ENCODE assay signal across 14 cellular contexts in genomic region chr12:71935594-71935993, GRCh38. TPM values are rescaled to one million over a fixed set of nuclear protein-coding genes. Genes with fewer than 3 reads are reported as not detected.
DNase-seq lines count a peak whose midpoint lies in the region; ATAC-seq and TF ChIP-seq lines count a peak whose summit lies in the region.
"Had no signal": no experiment of that assay in that cellular context is flagged by ENCODE, and none has a peak within 500 bp of the region (broad histone marks: within the 10 kb centered on the region; RNA-seq: fewer than 3 reads in every experiment).

No MANE protein-coding gene starts in this region.

- peaks cover 30% of the 10 kb centered on the region for H3K27me3 Mint-ChIP-seq in activated naive CD4-positive, alpha-beta T cell treated with anti-CD3 and anti-CD28 coated beads for 36 hours (ENCODE audit: low read depth)

- peaks cover 1% of the 10 kb centered on the region for H3K9me3 Mint-ChIP-seq in activated naive CD4-positive, alpha-beta T cell treated with anti-CD3 and anti-CD28 coated beads for 36 hours
- H3K9me3 Mint-ChIP-seq: H9 had no signal

- no peaks in the 10 kb centered on the region for H3K9me3 ChIP-seq in RWPE2 (ENCODE audit: severe bottlenecking)

- peaks cover 4% of the 10 kb centered on the region for H3K4me1 Mint-ChIP-seq in activated naive CD4-positive, alpha-beta T cell treated with anti-CD3 and anti-CD28 coated beads for 36 hours (ENCODE audit: low read depth)

- H3K27me3 ChIP-seq in RWPE2 (ENCODE audit: insufficient read depth, poor library complexity, severe bottlenecking): peaks cover 3% of the 10 kb centered on the region

- H3K4me1 ChIP-seq in RWPE2 (ENCODE audit: insufficient read depth, poor library complexity, severe bottlenecking): no peaks in the 10 kb centered on the region

- peak; percentile 79 for ATAC-seq in GM18867 (IDR thresholded peaks at IDR 0.05; ENCODE audit: unreplicated experiment)
- peak; percentile 85 for ATAC-seq in GM21423 (IDR thresholded peaks at IDR 0.05; ENCODE audit: unreplicated experiment)
- ATAC-seq in HG03045 (IDR thresholded peaks at IDR 0.05; ENCODE audit: unreplicated experiment): peak; percentile 85
- 0 out of 3 replicates have a peak, but pooled peaks have one; percentile 40 for ATAC-seq in RWPE2 (ENCODE audit: low read depth)

- no peak overlapping the region for H3K4me3 ChIP-seq in RWPE2 (ENCODE audit: severe bottlenecking)

- no peaks in the 10 kb centered on the region for H3K36me3 Mint-ChIP-seq in activated naive CD4-positive, alpha-beta T cell treated with anti-CD3 and anti-CD28 coated beads for 36 hours (ENCODE audit: low read depth)

- no peak for TF ChIP-seq CTCF in RWPE2 (IDR thresholded peaks at IDR 0.05; ENCODE audit: poor library complexity, severe bottlenecking)

- H3K27ac ChIP-seq in RWPE2 (ENCODE audit: poor library complexity, severe bottlenecking): no peak overlapping the region

- intact Hi-C loops in activated naive CD4-positive, alpha-beta T cell treated with anti-CD3 and anti-CD28 coated beads for 36 hours (cut with micrococcal nuclease): loop anchor here (1.0 to 5.0 kb wide), 7 partner anchors 33 to 518 kb away; partner anchors contain the start of genes TBC1D15, THAP2, TMEM19 and ZFC3H1

- no peaks in the 10 kb centered on the region for H3K36me3 ChIP-seq in RWPE2 (ENCODE audit: low read depth)

- no peak overlapping the region for H3K27ac Mint-ChIP-seq in activated naive CD4-positive, alpha-beta T cell treated with anti-CD3 and anti-CD28 coated beads for 36 hours
- H3K27ac Mint-ChIP-seq: H9 had no signal

- no peak for DNase-seq in RWPE2 (ENCODE audit: low spot score)
- no peak for DNase-seq in SKM-1 (lab: John Stamatoyannopoulos, UW; ENCODE audit: unreplicated experiment)
- no peak for DNase-seq in stimulated activated naive CD4-positive, alpha-beta T cell treated with Interleukin-2 at 50 U/mL for 16 hours (lab: John Stamatoyannopoulos, UW)
- no peak for DNase-seq in AG08395 (ENCODE audit: low spot score)
- DNase-seq in activated naive CD4-positive, alpha-beta T cell treated with anti-CD3 and anti-CD28 coated beads for 36 hours: no peak
- DNase-seq: DMS79; effector CD8-positive, alpha-beta T cell; H9; hippocampal formation; MV-4-11 had no signal

- no peak overlapping the region for H3K4me3 Mint-ChIP-seq in activated naive CD4-positive, alpha-beta T cell treated with anti-CD3 and anti-CD28 coated beads for 36 hours
- H3K4me3 Mint-ChIP-seq: H9 had no signal

- CTCF ChIA-PET in activated naive CD4-positive, alpha-beta T cell treated with anti-CD3 and anti-CD28 coated beads for 36 hours (lab: Charles Lee): interaction anchor here (0.7 kb wide), 1 partner anchor 492 kb away, joined by 5 read pairs; no protein-coding TSS in a partner anchor

RNA-seq across cellular contexts. Expression of gene TPH2, which starts 3.1 kb away (rescaled TPM):
- not detected for total RNA-seq in activated naive CD4-positive, alpha-beta T cell treated with anti-CD3 and anti-CD28 coated beads for 36 hours
- total RNA-seq: skeletal muscle tissue had no signal
